In genomic region chr16:1942810-1943726, GRCh38 we compare ENCODE assay signal across 8 cellular contexts. TPM values are rescaled to one million over a fixed set of nuclear protein-coding genes. Genes with fewer than 3 reads are reported as not detected.
DNase-seq lines count a peak whose midpoint lies in the region; ATAC-seq and TF ChIP-seq lines count a peak whose summit lies in the region.

TSS of gene MSRB1 (minus strand) at chr16:1943199. CDS start at chr16:1943156, 43 bp downstream.

- H3K27ac Mint-ChIP-seq in chondrocyte (ENCODE audit: unreplicated experiment) = peak within 1 kb of the TSS; percentile 66

- no peaks in the 10 kb centered on the region for H3K27me3 Mint-ChIP-seq in chondrocyte (ENCODE audit: low read depth)

- no peak for TF ChIP-seq CTCF in chondrocyte (IDR thresholded peaks at IDR 0.05)

- H3K36me3 Mint-ChIP-seq in chondrocyte (ENCODE audit: low read depth) = peaks cover 5% of the 10 kb centered on the region

- TF ChIP-seq POLR2A in GM19193 (IDR thresholded peaks at IDR 0.05; ENCODE audit: extremely low read depth, insufficient read depth, insufficient read length) = peak; percentile 85

- H3K4me1 Mint-ChIP-seq in chondrocyte (ENCODE audit: low read depth) = peaks cover 20% of the 10 kb centered on the region

- H3K9me3 Mint-ChIP-seq in chondrocyte (ENCODE audit: low read depth) = no peaks in the 10 kb centered on the region

- ATAC-seq in HG03439 (IDR thresholded peaks at IDR 0.05; ENCODE audit: unreplicated experiment) = peak; percentile 83

- peak within 1 kb of the TSS; percentile 85 for H3K4me3 Mint-ChIP-seq in chondrocyte (ENCODE audit: unreplicated experiment)

- peak; percentile 100 for DNase-seq in AG20443 (ENCODE audit: low spot score)
- peak; percentile 91 for DNase-seq in NCI-H510A treated with DMSO at 0.1 percent for 48 hours (lab: John Stamatoyannopoulos, UW)
- peak; percentile 99 to 100 for DNase-seq in activated CD4-positive, alpha-beta T cell treated with anti-CD3 and anti-CD28 coated beads for 24 hours (ENCODE audit: low read depth in 2 of 2)
- DNase-seq in chondrocyte (ENCODE audit: low spot score) = peak; percentile 100
- peak; percentile 98 for DNase-seq in kidney glomerular epithelial cell (lab: John Stamatoyannopoulos, UW)
- peak; percentile 97 to 99 for DNase-seq in stimulated activated CD4-positive, alpha-beta T cell treated with anti-CD3 and anti-CD28 coated beads, Interleukin-1b, Interleukin-23, amount 100 ng/mL, for 1 hour (ENCODE audit: low read depth in 2 of 2)

RNA-seq across cellular contexts. Expression of gene MSRB1, which starts in this region (rescaled TPM):
- 18.3 to 19.1 TPM (median 18.8 TPM) in 3 replicates for total RNA-seq in chondrocyte

Comparison
In these comparisons a context has a peak if more than half of its experiments do, and no peak if none do; other contexts are left out.
1. Peak in every context shown above with its lines: DNase-seq and ATAC-seq.